In genomic region chr16:15262179-15262578, GRCh38 we compare ENCODE assay signal across 7 cellular contexts.
DNase-seq lines count a peak whose midpoint lies in the region; ATAC-seq and TF ChIP-seq lines count a peak whose summit lies in the region.
"Not testable (repeated sequence)": the region's sequence is repeated elsewhere in the genome, so short reads cannot be mapped to it uniquely, and the experiment has no call there.

No MANE protein-coding gene starts in this region.

- not testable (repeated sequence) for H3K9ac ChIP-seq in OCI-LY3 (ENCODE audit: low read length); colonic mucosa (ENCODE audit: low read depth in 2 of 2, low read length in 2 of 2)

- not testable (repeated sequence) for TF ChIP-seq CTCF in GM23338 (conservative IDR thresholded peaks at IDR 0.05; ENCODE audit: low read depth in 2 of 2); OCI-LY3 (IDR thresholded peaks at IDR 0.05; ENCODE audit: low read depth, low read length); WTC11 (IDR thresholded peaks at IDR 0.05); colonic mucosa (IDR thresholded peaks at IDR 0.05); mucosa of descending colon (IDR thresholded peaks at IDR 0.05)

- H3K79me2 ChIP-seq in GM23338 (replicated peaks; ENCODE audit: insufficient read depth); OCI-LY3 (ENCODE audit: low read length): not testable (repeated sequence)

- H3K4me1 Mint-ChIP-seq in GM23338, WTC11: not testable (repeated sequence)

- intact Hi-C loops in colonic mucosa (cut with DNase I); mucosa of descending colon (cut with DNase I, micrococcal nuclease): not testable (repeated sequence)

- not testable (repeated sequence) for H3K4me1 ChIP-seq in GM23338 (ENCODE audit: insufficient read depth); OCI-LY3 (ENCODE audit: low read length); colonic mucosa; mucosa of descending colon (ENCODE audit: low read depth)

- H2AFZ ChIP-seq in GM23338; OCI-LY3 (ENCODE audit: low read depth, low read length): not testable (repeated sequence)

- POLR2A ChIA-PET in WTC11 (lab: Charles Lee) = not testable (repeated sequence)

- DNase-seq in GM23338 (ENCODE audit: low spot score) (peak; percentile 13), NCI-H82 (lab: John Stamatoyannopoulos, UW) (peak; percentile 30), colonic mucosa (peak; percentile 29), islet precursor cell (peak; percentile 32), mucosa of descending colon (peak; percentile 12 to 24 (median 17))
- not testable (repeated sequence) for DNase-seq in WTC11 (ENCODE audit: low spot score)

- CTCF ChIA-PET in WTC11 (lab: Charles Lee) = not testable (repeated sequence)

- not testable (repeated sequence) for H3K27ac ChIP-seq in GM23338 (ENCODE audit: low read depth); OCI-LY3 (ENCODE audit: low read length); colonic mucosa

- not testable (repeated sequence) for H3K9me3 ChIP-seq in OCI-LY3 (ENCODE audit: insufficient read depth, low read length); colonic mucosa; mucosa of descending colon

- not testable (repeated sequence) for H3K4me2 ChIP-seq in GM23338
- peak overlapping the region; percentile 44 for H3K4me2 ChIP-seq in OCI-LY3 (ENCODE audit: low read length)

- H3K27me3 ChIP-seq in GM23338 (ENCODE audit: insufficient read depth); OCI-LY3 (ENCODE audit: low read depth, low read length); colonic mucosa: not testable (repeated sequence)

- not testable (repeated sequence) for H3K36me3 Mint-ChIP-seq in GM23338 (ENCODE audit: low read depth); WTC11

- not testable (repeated sequence) for H3K4me3 ChIP-seq in GM23338, colonic mucosa, mucosa of descending colon
- peak overlapping the region; percentile 54 for H3K4me3 ChIP-seq in OCI-LY3 (ENCODE audit: low read length)

- not testable (repeated sequence) for H3K27ac Mint-ChIP-seq in GM23338, WTC11

- not testable (repeated sequence) for H4K20me1 ChIP-seq in GM23338 (replicated peaks; ENCODE audit: insufficient read depth); OCI-LY3 (ENCODE audit: insufficient read depth, low read length)

- not testable (repeated sequence) for H3K9me3 Mint-ChIP-seq in GM23338, WTC11

- not testable (repeated sequence) for H3K9me2 ChIP-seq in GM23338 (ENCODE audit: insufficient read depth)

- not testable (repeated sequence) for H3K27me3 Mint-ChIP-seq in GM23338 (ENCODE audit: insufficient read depth, low read depth, poor library complexity); WTC11 (ENCODE audit: low read depth)

- not testable (repeated sequence) for H3K36me3 ChIP-seq in GM23338 (ENCODE audit: insufficient read depth); OCI-LY3 (replicated peaks; ENCODE audit: low read depth, low read length); colonic mucosa; mucosa of descending colon (ENCODE audit: low read depth)

- H3K4me3 Mint-ChIP-seq in GM23338, WTC11: not testable (repeated sequence)

- ATAC-seq in GM23338 (peak; percentile 72), WTC11 (peak; percentile 61), mucosa of descending colon (peak; percentile 93)

- not testable (repeated sequence) for H3F3A ChIP-seq in GM23338 (replicated peaks; ENCODE audit: low read depth)
